ENCODE assay signal across 17 cellular contexts in genomic region chr1:67433830-67434229, GRCh38. TPM values are rescaled to one million over a fixed set of nuclear protein-coding genes. Genes with fewer than 3 reads are reported as not detected.
DNase-seq lines count a peak whose midpoint lies in the region; ATAC-seq and TF ChIP-seq lines count a peak whose summit lies in the region.
"Had no signal": no experiment of that assay in that cellular context is flagged by ENCODE, and none has a peak within 500 bp of the region (broad histone marks: within the 10 kb centered on the region; RNA-seq: fewer than 3 reads in every experiment).

No MANE protein-coding gene starts in this region.

- H3K27ac ChIP-seq in BLaER1 (no peak overlapping the region; the same call in 1 of the 2 replicates), prostate gland (no peak overlapping the region), H9 (ENCODE audit: insufficient read length, low read depth, low read length) (no peak overlapping the region)
- H3K27ac ChIP-seq: adrenal gland had no signal

- peaks cover 12% of the 10 kb centered on the region for H4K20me1 ChIP-seq in BLaER1
- H4K20me1 ChIP-seq in H9 (ENCODE audit: control insufficient read depth, insufficient read depth, insufficient read length) = no peaks in the 10 kb centered on the region

- H3K9me3 ChIP-seq in BLaER1 (no peaks in the 10 kb centered on the region), prostate gland (no peaks in the 10 kb centered on the region), H9 (ENCODE audit: control insufficient read depth, low read depth, low read length) (no peaks in the 10 kb centered on the region)
- H3K9me3 ChIP-seq: adrenal gland had no signal

- peaks cover 38% of the 10 kb centered on the region for H3K4me1 ChIP-seq in BLaER1
- no peaks in the 10 kb centered on the region for H3K4me1 ChIP-seq in prostate gland (replicated peaks)
- H3K4me1 ChIP-seq in H9 (ENCODE audit: insufficient read depth, low read length) = no peaks in the 10 kb centered on the region

- H3K4ac ChIP-seq in H9 (ENCODE audit: low read depth, low read length) = no peak overlapping the region

- H3K56ac ChIP-seq in H9 (ENCODE audit: insufficient read length, low read depth, low read length) = no peak overlapping the region

- H3K23me2 ChIP-seq in H9 (ENCODE audit: insufficient read length, low read depth, low read length, poor library complexity, severe bottlenecking) = peaks cover 10% of the 10 kb centered on the region

- no peak overlapping the region for H3K23ac ChIP-seq in H9 (ENCODE audit: insufficient read length, low read depth, low read length)

- no peak overlapping the region for H2BK5ac ChIP-seq in H9 (ENCODE audit: insufficient read length, low read length)

- H2AFZ ChIP-seq in H9 (ENCODE audit: low read length) = no peak overlapping the region

- H3K36me3 Mint-ChIP-seq in IgD-negative memory B cell (peaks cover under 1% of the 10 kb centered on the region), H9 (ENCODE audit: insufficient read depth in 1 of 3, low read depth in 3 of 3) (peaks cover 11 to 14% (median 12%) of the 10 kb centered on the region in 3 experiments)
- H3K36me3 Mint-ChIP-seq in dendritic cell treated with granulocyte-macrophage colony-stimulating factor and Interleukin-4, amounts not matched to agents 40 ng/mL and 50 ng/mL, for 4 days (ENCODE audit: low read depth) = peaks cover 23% of the 10 kb centered on the region

- no peak for ATAC-seq in GM19463 (IDR thresholded peaks at IDR 0.05; ENCODE audit: unreplicated experiment)
- ATAC-seq: Panc1 had no signal

- intact Hi-C loops in dendritic cell treated with granulocyte-macrophage colony-stimulating factor and Interleukin-4, amounts not matched to agents 40 ng/mL and 50 ng/mL, for 4 days (cut with micrococcal nuclease) = loop anchor here (5.0 to 10.0 kb wide), 2 partner anchors 248 to 379 kb away; partner anchors contain the start of gene SLC35D1
- intact Hi-C loops in prostate gland (cut with DNase I) = loop anchor here (10.0 kb wide), 1 partner anchor 321 kb away; no protein-coding TSS in a partner anchor

- peak overlapping the region; percentile 43 for H3K4me2 ChIP-seq in BLaER1
- H3K4me2 ChIP-seq in H9 (ENCODE audit: insufficient read depth, insufficient read length, low read length) = no peak overlapping the region

- H3K4me1 Mint-ChIP-seq in IgD-negative memory B cell (peaks cover 13 to 21% (median 17%) of the 10 kb centered on the region in 3 donors), H9 (peaks cover 16 to 22% of the 10 kb centered on the region in 2 experiments)
- peaks cover 43% of the 10 kb centered on the region for H3K4me1 Mint-ChIP-seq in dendritic cell treated with granulocyte-macrophage colony-stimulating factor and Interleukin-4, amounts not matched to agents 40 ng/mL and 50 ng/mL, for 4 days (ENCODE audit: low read depth)

- H2BK12ac ChIP-seq in H9 (ENCODE audit: insufficient read length, low read depth, low read length) = no peak overlapping the region

- no peak overlapping the region for H3K18ac ChIP-seq in H9 (ENCODE audit: insufficient read length, low read depth, low read length)

- H4K8ac ChIP-seq in H9 (replicated peaks; ENCODE audit: insufficient read length, low read depth, low read length) = no peak overlapping the region

- H3K36me3 ChIP-seq in BLaER1 (0 out of 2 replicates have a peak, but pooled peaks cover 4% of the 10 kb centered on the region), prostate gland (no peaks in the 10 kb centered on the region)
- H3K36me3 ChIP-seq: adrenal gland had no signal

- peaks cover 12% of the 10 kb centered on the region for H3K79me2 ChIP-seq in H9 (ENCODE audit: insufficient read depth, low read length)

- 46% methylated on average over 2 of the region's 2 CpGs for WGBS in prostate gland
- WGBS in H9 (ENCODE audit: extremely low coverage, insufficient read length, low lambda C conversion rate) = no CpG with 5 or more reads among the region's 2 CpGs

- H3K9ac ChIP-seq in BLaER1 (no peak overlapping the region), H9 (ENCODE audit: extremely low read depth, insufficient read length, low read length) (no peak overlapping the region)

- H3K4me3 Mint-ChIP-seq in IgD-negative memory B cell (peak overlapping the region in 1 of 4 donors; percentile 30), H9 (no peak overlapping the region)
- no peak overlapping the region for H3K4me3 Mint-ChIP-seq in dendritic cell treated with granulocyte-macrophage colony-stimulating factor and Interleukin-4, amounts not matched to agents 40 ng/mL and 50 ng/mL, for 4 days
- H3K4me3 Mint-ChIP-seq: activated T-cell treated with anti-CD3 and anti-CD28 coated beads, Interleukin-2, amount 50 U/mL, for 24 hours had no signal

- no peak overlapping the region for H2AK5ac ChIP-seq in H9 (ENCODE audit: insufficient read length, low read length)

- H2BK120ac ChIP-seq in H9 (ENCODE audit: low read depth, low read length, poor library complexity, severe bottlenecking) = no peak overlapping the region

- H2BK20ac ChIP-seq in H9 (ENCODE audit: low read depth, low read length, poor library complexity, severe bottlenecking) = no peak overlapping the region

- DNase-seq in SIG-M5 (lab: John Stamatoyannopoulos, UW) (peak; percentile 47), prostate gland (ENCODE audit: low spot score) (no peak), H9 (no peak), HCEC 1CT (no peak)
- DNase-seq: activated CD4-positive, alpha-beta T cell treated with anti-CD3 and anti-CD28 coated beads for 1 hour; activated T-cell treated with anti-CD3 and anti-CD28 coated beads, Interleukin-2, amount 50 U/mL, for 24 hours; adrenal gland; DMS153; NCI-H1105; occipital lobe; stimulated activated naive CD4-positive, alpha-beta T cell treated with Interleukin-2 at 50 U/mL for 16 hours; T-helper 1 cell had no signal

- no peak overlapping the region for H4K5ac ChIP-seq in H9 (ENCODE audit: insufficient read length, low read depth, low read length)

- H3T11ph ChIP-seq in H9 (ENCODE audit: low read length) = no peak overlapping the region

- H3K14ac ChIP-seq in H9 (ENCODE audit: insufficient read depth, low read length) = no peak overlapping the region

- no peak overlapping the region for H4K91ac ChIP-seq in H9 (ENCODE audit: insufficient read length, low read depth, low read length)

- no peaks in the 10 kb centered on the region for H3K9me3 Mint-ChIP-seq in IgD-negative memory B cell
- no peaks in the 10 kb centered on the region for H3K9me3 Mint-ChIP-seq in dendritic cell treated with granulocyte-macrophage colony-stimulating factor and Interleukin-4, amounts not matched to agents 40 ng/mL and 50 ng/mL, for 4 days
- H3K9me3 Mint-ChIP-seq in H9 = peaks cover 4 to 8% of the 10 kb centered on the region in 2 experiments; a peak in 4 of 5 replicates
- H3K9me3 Mint-ChIP-seq: activated T-cell treated with anti-CD3 and anti-CD28 coated beads, Interleukin-2, amount 50 U/mL, for 24 hours had no signal

- no peak for TF ChIP-seq POLR2A in prostate gland (IDR thresholded peaks at IDR 0.05)

- no peak overlapping the region for H3K4me3 ChIP-seq in BLaER1
- H3K4me3 ChIP-seq in prostate gland = no peak overlapping the region
- H3K4me3 ChIP-seq: adrenal gland had no signal

- no peak overlapping the region for H2BK15ac ChIP-seq in H9 (ENCODE audit: low read depth, low read length)

- peak overlapping the region in 2 of 3 donors; percentile 43 to 85 for H3K27ac Mint-ChIP-seq in IgD-negative memory B cell
- peak overlapping the region; percentile 18 for H3K27ac Mint-ChIP-seq in dendritic cell treated with granulocyte-macrophage colony-stimulating factor and Interleukin-4, amounts not matched to agents 40 ng/mL and 50 ng/mL, for 4 days
- no peak overlapping the region for H3K27ac Mint-ChIP-seq in H9

- no peaks in the 10 kb centered on the region for H3K27me3 Mint-ChIP-seq in IgD-negative memory B cell
- H3K27me3 Mint-ChIP-seq in dendritic cell treated with granulocyte-macrophage colony-stimulating factor and Interleukin-4, amounts not matched to agents 40 ng/mL and 50 ng/mL, for 4 days = no peaks in the 10 kb centered on the region
- no peaks in the 10 kb centered on the region for H3K27me3 Mint-ChIP-seq in H9 (ENCODE audit: low read depth)
- H3K27me3 Mint-ChIP-seq: activated T-cell treated with anti-CD3 and anti-CD28 coated beads, Interleukin-2, amount 50 U/mL, for 24 hours had no signal

- TF ChIP-seq CTCF in prostate gland (IDR thresholded peaks at IDR 0.05) = no peak
- TF ChIP-seq CTCF in H9 (conservative IDR thresholded peaks at IDR 0.05) = no peak

- H3K27me3 ChIP-seq in BLaER1 (no peaks in the 10 kb centered on the region), prostate gland (replicated peaks; ENCODE audit: insufficient read depth) (no peaks in the 10 kb centered on the region), H9 (ENCODE audit: insufficient read depth, low read length) (no peaks in the 10 kb centered on the region)
- H3K27me3 ChIP-seq: adrenal gland had no signal

- H3K79me1 ChIP-seq in H9 (ENCODE audit: insufficient read depth, low read depth, low read length, poor library complexity, severe bottlenecking) = no peaks in the 10 kb centered on the region

RNA-seq across cellular contexts. Expression of gene SERBP1, which starts 3.6 kb away (rescaled TPM):
- 117 TPM for polyA plus RNA-seq in IgD-negative memory B cell
- total RNA-seq in prostate gland (100 to 1,000 TPM; 155 to 169 TPM), H9 (2021) (495 and 500 TPM in 2 replicates)

Comparison
In these comparisons a context has a peak if more than half of its experiments do, and no peak if none do; other contexts are left out.
1. H3K27ac Mint-ChIP-seq: peak in IgD-negative memory B cell (2 of 3) and dendritic cell treated with granulocyte-macrophage colony-stimulating factor and Interleukin-4, amounts not matched to agents 40 ng/mL and 50 ng/mL, for 4 days (single experiment); none in H9 (0 of 3).